In the genomic region with DNA sequence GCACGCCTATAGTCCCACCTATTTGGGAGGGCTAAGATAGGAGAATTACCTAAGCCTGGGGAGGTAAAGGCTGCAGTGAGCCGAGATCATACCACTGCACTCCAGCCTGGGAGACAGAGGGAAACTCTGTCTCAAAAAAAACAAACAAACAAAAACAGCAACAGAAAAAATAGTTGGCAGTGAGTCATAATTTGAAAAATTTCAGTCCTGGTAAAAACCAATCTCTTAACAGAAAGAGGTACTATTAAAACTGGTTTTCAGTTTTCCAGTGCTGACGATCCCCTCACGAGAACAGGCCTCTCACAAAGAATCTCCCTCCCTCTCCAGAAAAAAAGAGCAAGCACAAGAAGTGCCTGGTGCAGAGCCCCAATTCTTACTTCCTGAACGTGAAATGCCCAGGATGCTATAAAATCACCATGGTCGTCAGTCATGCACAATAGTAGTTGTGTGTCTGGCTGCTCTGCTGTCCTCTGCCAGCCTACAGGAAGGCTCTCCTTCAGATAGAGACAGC, we compare ENCODE assay signal across 1 cellular context.
TF ChIP-seq lines count a peak whose summit lies in the region.

No MANE protein-coding gene starts in this region.

TF ChIP-seq in GM12878, 131 proteins besides CTCF, POLR2A, EP300 and RAD21 (continued from another document):
- TF ChIP-seq, protein P1, sequence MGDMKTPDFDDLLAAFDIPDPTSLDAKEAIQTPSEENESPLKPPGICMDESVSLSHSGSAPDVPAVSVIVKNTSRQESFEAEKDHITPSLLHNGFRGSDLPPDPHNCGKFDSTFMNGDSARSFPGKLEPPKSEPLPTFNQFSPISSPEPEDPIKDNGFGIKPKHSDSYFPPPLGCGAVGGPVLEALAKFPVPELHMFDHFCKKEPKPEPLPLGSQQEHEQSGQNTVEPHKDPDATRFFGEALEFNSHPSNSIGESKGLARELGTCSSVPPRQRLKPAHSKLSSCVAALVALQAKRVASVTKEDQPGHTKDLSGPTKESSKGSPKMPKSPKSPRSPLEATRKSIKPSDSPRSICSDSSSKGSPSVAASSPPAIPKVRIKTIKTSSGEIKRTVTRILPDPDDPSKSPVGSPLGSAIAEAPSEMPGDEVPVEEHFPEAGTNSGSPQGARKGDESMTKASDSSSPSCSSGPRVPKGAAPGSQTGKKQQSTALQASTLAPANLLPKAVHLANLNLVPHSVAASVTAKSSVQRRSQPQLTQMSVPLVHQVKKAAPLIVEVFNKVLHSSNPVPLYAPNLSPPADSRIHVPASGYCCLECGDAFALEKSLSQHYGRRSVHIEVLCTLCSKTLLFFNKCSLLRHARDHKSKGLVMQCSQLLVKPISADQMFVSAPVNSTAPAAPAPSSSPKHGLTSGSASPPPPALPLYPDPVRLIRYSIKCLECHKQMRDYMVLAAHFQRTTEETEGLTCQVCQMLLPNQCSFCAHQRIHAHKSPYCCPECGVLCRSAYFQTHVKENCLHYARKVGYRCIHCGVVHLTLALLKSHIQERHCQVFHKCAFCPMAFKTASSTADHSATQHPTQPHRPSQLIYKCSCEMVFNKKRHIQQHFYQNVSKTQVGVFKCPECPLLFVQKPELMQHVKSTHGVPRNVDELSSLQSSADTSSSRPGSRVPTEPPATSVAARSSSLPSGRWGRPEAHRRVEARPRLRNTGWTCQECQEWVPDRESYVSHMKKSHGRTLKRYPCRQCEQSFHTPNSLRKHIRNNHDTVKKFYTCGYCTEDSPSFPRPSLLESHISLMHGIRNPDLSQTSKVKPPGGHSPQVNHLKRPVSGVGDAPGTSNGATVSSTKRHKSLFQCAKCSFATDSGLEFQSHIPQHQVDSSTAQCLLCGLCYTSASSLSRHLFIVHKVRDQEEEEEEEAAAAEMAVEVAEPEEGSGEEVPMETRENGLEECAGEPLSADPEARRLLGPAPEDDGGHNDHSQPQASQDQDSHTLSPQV (IDR thresholded peaks at IDR 0.05) = no peak
- TF ChIP-seq SP1 (IDR thresholded peaks at IDR 0.05; ENCODE audit: low read depth, low read length) (no peak), TCF12 (IDR thresholded peaks at IDR 0.05; ENCODE audit: low read depth, low read length) (no peak), TARDBP (IDR thresholded peaks at IDR 0.05; ENCODE audit: borderline replicate concordance) (no peak), FOXM1 (IDR thresholded peaks at IDR 0.05; ENCODE audit: low read depth, low read length) (no peak), SMAD5 (IDR thresholded peaks at IDR 0.05; ENCODE audit: low read depth) (no peak), TAF1 (IDR thresholded peaks at IDR 0.05; ENCODE audit: borderline replicate concordance, low read depth, low read length) (no peak), LARP7 (IDR thresholded peaks at IDR 0.05) (no peak), MTA2 (IDR thresholded peaks at IDR 0.05; ENCODE audit: low read depth) (no peak), CBX5 (IDR thresholded peaks at IDR 0.05; ENCODE audit: low read depth) (no peak)
- TF ChIP-seq, protein P2, sequence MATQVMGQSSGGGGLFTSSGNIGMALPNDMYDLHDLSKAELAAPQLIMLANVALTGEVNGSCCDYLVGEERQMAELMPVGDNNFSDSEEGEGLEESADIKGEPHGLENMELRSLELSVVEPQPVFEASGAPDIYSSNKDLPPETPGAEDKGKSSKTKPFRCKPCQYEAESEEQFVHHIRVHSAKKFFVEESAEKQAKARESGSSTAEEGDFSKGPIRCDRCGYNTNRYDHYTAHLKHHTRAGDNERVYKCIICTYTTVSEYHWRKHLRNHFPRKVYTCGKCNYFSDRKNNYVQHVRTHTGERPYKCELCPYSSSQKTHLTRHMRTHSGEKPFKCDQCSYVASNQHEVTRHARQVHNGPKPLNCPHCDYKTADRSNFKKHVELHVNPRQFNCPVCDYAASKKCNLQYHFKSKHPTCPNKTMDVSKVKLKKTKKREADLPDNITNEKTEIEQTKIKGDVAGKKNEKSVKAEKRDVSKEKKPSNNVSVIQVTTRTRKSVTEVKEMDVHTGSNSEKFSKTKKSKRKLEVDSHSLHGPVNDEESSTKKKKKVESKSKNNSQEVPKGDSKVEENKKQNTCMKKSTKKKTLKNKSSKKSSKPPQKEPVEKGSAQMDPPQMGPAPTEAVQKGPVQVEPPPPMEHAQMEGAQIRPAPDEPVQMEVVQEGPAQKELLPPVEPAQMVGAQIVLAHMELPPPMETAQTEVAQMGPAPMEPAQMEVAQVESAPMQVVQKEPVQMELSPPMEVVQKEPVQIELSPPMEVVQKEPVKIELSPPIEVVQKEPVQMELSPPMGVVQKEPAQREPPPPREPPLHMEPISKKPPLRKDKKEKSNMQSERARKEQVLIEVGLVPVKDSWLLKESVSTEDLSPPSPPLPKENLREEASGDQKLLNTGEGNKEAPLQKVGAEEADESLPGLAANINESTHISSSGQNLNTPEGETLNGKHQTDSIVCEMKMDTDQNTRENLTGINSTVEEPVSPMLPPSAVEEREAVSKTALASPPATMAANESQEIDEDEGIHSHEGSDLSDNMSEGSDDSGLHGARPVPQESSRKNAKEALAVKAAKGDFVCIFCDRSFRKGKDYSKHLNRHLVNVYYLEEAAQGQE (IDR thresholded peaks at IDR 0.05; ENCODE audit: low read depth, low read length) = no peak
- TF ChIP-seq, protein P3, sequence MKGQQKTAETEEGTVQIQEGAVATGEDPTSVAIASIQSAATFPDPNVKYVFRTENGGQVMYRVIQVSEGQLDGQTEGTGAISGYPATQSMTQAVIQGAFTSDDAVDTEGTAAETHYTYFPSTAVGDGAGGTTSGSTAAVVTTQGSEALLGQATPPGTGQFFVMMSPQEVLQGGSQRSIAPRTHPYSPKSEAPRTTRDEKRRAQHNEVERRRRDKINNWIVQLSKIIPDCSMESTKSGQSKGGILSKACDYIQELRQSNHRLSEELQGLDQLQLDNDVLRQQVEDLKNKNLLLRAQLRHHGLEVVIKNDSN (IDR thresholded peaks at IDR 0.05; ENCODE audit: borderline replicate concordance, extremely low read length, insufficient read depth, low read depth, low read length) = no peak
TF ChIP-seq in GM12878: peak in this region for 0.
